In the genomic region with DNA sequence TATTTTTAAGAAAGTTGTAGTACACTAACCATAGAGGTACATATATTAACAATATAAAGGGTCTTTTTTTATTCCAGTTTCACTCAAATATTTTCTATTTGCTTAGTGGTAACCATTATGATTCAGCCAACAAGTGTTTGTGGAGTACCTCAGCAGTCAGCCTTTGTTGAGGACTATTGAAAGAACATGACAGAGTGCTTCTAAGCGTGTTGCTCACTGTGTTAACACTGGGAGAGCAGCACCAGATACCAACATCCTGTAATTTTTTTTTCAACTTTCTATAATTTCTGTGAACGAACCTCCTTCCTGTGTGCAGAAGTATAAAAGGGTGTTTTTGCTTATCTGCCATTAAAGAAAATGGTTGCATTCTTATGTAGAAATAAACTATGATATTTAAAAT, we compare ENCODE assay signal across 17 cellular contexts.
DNase-seq lines count a peak whose midpoint lies in the region; ATAC-seq and TF ChIP-seq lines count a peak whose summit lies in the region.
"Had no signal": no experiment of that assay in that cellular context is flagged by ENCODE, and none has a peak within 500 bp of the region (broad histone marks: within the 10 kb centered on the region; RNA-seq: fewer than 3 reads in every experiment).

No MANE protein-coding gene starts in this region.

- CTCF ChIA-PET in activated CD8-positive, alpha-beta T cell treated with anti-CD3 and anti-CD28 coated beads, Interleukin-2, amount 10 ng/mL, durations not matched to agents 7 days and 5 days (lab: Charles Lee): interaction anchor here (0.9 to 1.8 kb wide), 2 partner anchors 12 to 239 kb away, joined by 5 to 7 read pairs; partner anchors contain the start of gene PHLPP1
- CTCF ChIA-PET in PC-9 (lab: Charles Lee): no interaction called here

- peak; percentile 42 for ATAC-seq in activated CD8-positive, alpha-beta T cell treated with anti-CD3 and anti-CD28 coated beads, Interleukin-2, amount 10 ng/mL, durations not matched to agents 7 days and 5 days
- ATAC-seq in natural killer cell: peak; percentile 84 to 91 (median 90)
- ATAC-seq in GM18519 (IDR thresholded peaks at IDR 0.05; ENCODE audit: low FRiP score, unreplicated experiment): no peak
- ATAC-seq: Panc1 had no signal

- H3K27me3 ChIP-seq in Peyer's patch (no peaks in the 10 kb centered on the region), PC-9 (ENCODE audit: insufficient read depth, low read depth) (no peaks in the 10 kb centered on the region)

- H2AFZ ChIP-seq in PC-9: no peak overlapping the region

- H4K20me1 ChIP-seq in PC-9 (ENCODE audit: insufficient read depth): no peaks in the 10 kb centered on the region

- no peaks in the 10 kb centered on the region for H3K9me3 ChIP-seq in Peyer's patch
- no peaks in the 10 kb centered on the region for H3K9me3 ChIP-seq in PC-9 (ENCODE audit: insufficient read depth, low read depth)

- H3K9me2 ChIP-seq in PC-9 (ENCODE audit: insufficient read depth): no peaks in the 10 kb centered on the region

- no peaks in the 10 kb centered on the region for H3F3A ChIP-seq in PC-9 (ENCODE audit: insufficient read depth, low read depth)

- no peak overlapping the region for H3K27ac ChIP-seq in Peyer's patch
- H3K27ac ChIP-seq in PC-9: no peak overlapping the region
- H3K27ac ChIP-seq: HL-60 had no signal

- no peak for TF ChIP-seq POLR2A in Peyer's patch (IDR thresholded peaks at IDR 0.05)

- TF ChIP-seq CTCF in natural killer cell (IDR thresholded peaks at IDR 0.05) (no peak), Peyer's patch (IDR thresholded peaks at IDR 0.05) (no peak), PC-9 (conservative IDR thresholded peaks at IDR 0.05) (no peak)

- no peak overlapping the region for H3K4me2 ChIP-seq in PC-9

- intact Hi-C loops in natural killer cell (cut with micrococcal nuclease) (no loop called here), PC-9 (cut with micrococcal nuclease; ENCODE audit: unreplicated experiment) (no loop called here)

- H3K79me2 ChIP-seq in PC-9 (ENCODE audit: low read depth): no peaks in the 10 kb centered on the region

- H3K9me3 Mint-ChIP-seq in activated CD8-positive, alpha-beta T cell treated with anti-CD3 and anti-CD28 coated beads, Interleukin-2, amount 10 ng/mL, durations not matched to agents 7 days and 5 days (ENCODE audit: insufficient read depth): no peaks in the 10 kb centered on the region
- no peaks in the 10 kb centered on the region for H3K9me3 Mint-ChIP-seq in natural killer cell
- H3K9me3 Mint-ChIP-seq: CD4-positive, alpha-beta memory T cell; T-helper 1 cell treated with Interleukin-12 subunit alpha and Interleukin-12 subunit beta and Interleukin-4 antibody, amounts not matched to agents 30 μg/mL and 1 μg/mL, for 36 hours had no signal

- H3K36me3 ChIP-seq in Peyer's patch (no peaks in the 10 kb centered on the region), PC-9 (ENCODE audit: low read depth) (0 out of 2 replicates have a peak, but pooled peaks cover 5% of the 10 kb centered on the region)

- no peaks in the 10 kb centered on the region for H3K27me3 Mint-ChIP-seq in activated CD8-positive, alpha-beta T cell treated with anti-CD3 and anti-CD28 coated beads, Interleukin-2, amount 10 ng/mL, durations not matched to agents 7 days and 5 days (ENCODE audit: low read depth)
- no peaks in the 10 kb centered on the region for H3K27me3 Mint-ChIP-seq in natural killer cell (ENCODE audit: low read depth in 2 of 2)
- H3K27me3 Mint-ChIP-seq: CD4-positive, alpha-beta memory T cell had no signal

- H3K4me1 ChIP-seq in Peyer's patch: no peaks in the 10 kb centered on the region
- no peaks in the 10 kb centered on the region for H3K4me1 ChIP-seq in PC-9 (replicated peaks; ENCODE audit: insufficient read depth)

- H3K4me3 ChIP-seq in Peyer's patch: no peak overlapping the region
- no peak overlapping the region for H3K4me3 ChIP-seq in PC-9

- H3K4me3 Mint-ChIP-seq in activated CD8-positive, alpha-beta T cell treated with anti-CD3 and anti-CD28 coated beads, Interleukin-2, amount 10 ng/mL, durations not matched to agents 7 days and 5 days: no peak overlapping the region
- H3K4me3 Mint-ChIP-seq in natural killer cell: no peak overlapping the region
- H3K4me3 Mint-ChIP-seq: CD4-positive, alpha-beta memory T cell; T-helper 1 cell treated with Interleukin-12 subunit alpha and Interleukin-12 subunit beta and Interleukin-4 antibody, amounts not matched to agents 30 μg/mL and 1 μg/mL, for 36 hours had no signal

- POLR2A ChIA-PET in activated CD8-positive, alpha-beta T cell treated with anti-CD3 and anti-CD28 coated beads, Interleukin-2, amount 10 ng/mL, durations not matched to agents 7 days and 5 days (lab: Charles Lee): no interaction called here
- POLR2A ChIA-PET in PC-9 (lab: Charles Lee; ENCODE audit: unreplicated experiment): no interaction called here

- H3K4me1 Mint-ChIP-seq in activated CD8-positive, alpha-beta T cell treated with anti-CD3 and anti-CD28 coated beads, Interleukin-2, amount 10 ng/mL, durations not matched to agents 7 days and 5 days (ENCODE audit: low read depth): peaks cover 15% of the 10 kb centered on the region
- H3K4me1 Mint-ChIP-seq in natural killer cell: peaks cover 21 to 23% of the 10 kb centered on the region in 2 donors

- no TSS peak for BruUV-seq in PC-9 (replicated peaks; lab: Mats Ljungman, UMichigan)

- no peak overlapping the region for H3K27ac Mint-ChIP-seq in activated CD8-positive, alpha-beta T cell treated with anti-CD3 and anti-CD28 coated beads, Interleukin-2, amount 10 ng/mL, durations not matched to agents 7 days and 5 days
- peak overlapping the region; percentile 39 to 73 for H3K27ac Mint-ChIP-seq in natural killer cell
- H3K27ac Mint-ChIP-seq: T-helper 1 cell treated with Interleukin-12 subunit alpha and Interleukin-12 subunit beta and Interleukin-4 antibody, amounts not matched to agents 30 μg/mL and 1 μg/mL, for 36 hours had no signal

- no peaks in the 10 kb centered on the region for H3K36me3 Mint-ChIP-seq in activated CD8-positive, alpha-beta T cell treated with anti-CD3 and anti-CD28 coated beads, Interleukin-2, amount 10 ng/mL, durations not matched to agents 7 days and 5 days (ENCODE audit: low read depth)
- H3K36me3 Mint-ChIP-seq in natural killer cell: no peaks in the 10 kb centered on the region
- H3K36me3 Mint-ChIP-seq: CD4-positive, alpha-beta memory T cell had no signal

- DNase-seq in NCI-H1092 treated with DMSO at 0.1 percent for 48 hours (lab: John Stamatoyannopoulos, UW): peak; percentile 19
- DNase-seq in NCI-H1092 (lab: John Stamatoyannopoulos, UW): no peak
- DNase-seq in NCI-H1417 treated with DMSO at 0.1 percent for 48 hours (lab: John Stamatoyannopoulos, UW): peak; percentile 63
- DNase-seq in activated CD8-positive, alpha-beta T cell treated with anti-CD3 and anti-CD28 coated beads, Interleukin-2, amount 10 ng/mL, durations not matched to agents 7 days and 5 days: no peak
- DNase-seq in natural killer cell: no peak
- no peak for DNase-seq in Peyer's patch
- DNase-seq in PC-9: no peak
- DNase-seq: 8988T; activated CD4-positive, CD25-positive, alpha-beta regulatory T cell treated with anti-CD3 and anti-CD28 coated beads, Interleukin-2, amount 50 U/mL, for 72 hours; activated T-cell treated with anti-CD3 and anti-CD28 coated beads, Interleukin-2, amount 50 U/mL, for 48 hours; CD4-positive, alpha-beta memory T cell; H7; NCI-H226 had no signal

Comparison
In these comparisons a context has a peak if more than half of its experiments do, and no peak if none do; other contexts are left out.
1. DNase-seq: peak in NCI-H1092 treated with DMSO at 0.1 percent for 48 hours (single experiment) and NCI-H1417 treated with DMSO at 0.1 percent for 48 hours (single experiment); none in NCI-H1092 (single experiment), activated CD8-positive, alpha-beta T cell treated with anti-CD3 and anti-CD28 coated beads, Interleukin-2, amount 10 ng/mL, durations not matched to agents 7 days and 5 days (single experiment), natural killer cell (single experiment), Peyer's patch (0 of 3) and PC-9 (0 of 2).